10 cellular contexts compared by ENCODE assay signal in the genomic region with DNA sequence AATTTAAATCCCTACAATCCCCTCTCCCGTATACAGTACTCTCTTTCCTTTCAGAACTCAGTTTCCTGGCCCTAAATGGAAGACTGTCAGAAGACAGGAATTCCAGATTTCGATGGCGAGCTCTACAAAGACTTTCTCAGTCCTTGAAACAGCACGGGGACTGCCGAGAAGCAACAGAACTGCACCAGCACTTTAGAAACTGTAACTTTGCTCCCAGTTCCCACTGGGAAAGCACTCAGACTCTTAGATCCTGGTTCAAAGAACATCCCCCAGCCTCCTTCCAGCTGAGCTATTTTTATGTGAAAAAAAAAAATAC. TPM values are rescaled to one million over a fixed set of nuclear protein-coding genes. Genes with fewer than 3 reads are reported as not detected.
DNase-seq lines count a peak whose midpoint lies in the region; ATAC-seq, FAIRE-seq and TF ChIP-seq lines count a peak whose summit lies in the region.
"Had no signal": no experiment of that assay in that cellular context is flagged by ENCODE, and none has a peak within 500 bp of the region (broad histone marks: within the 10 kb centered on the region; RNA-seq: fewer than 3 reads in every experiment).

No MANE protein-coding gene starts in this region.

- H3K9me3 Mint-ChIP-seq in activated CD4-positive, alpha-beta T cell treated with anti-CD3 and anti-CD28 coated beads, Interleukin-2, amount 10 ng/mL, durations not matched to agents 7 days and 5 days: no peaks in the 10 kb centered on the region

- peaks cover 9% of the 10 kb centered on the region for H3K36me3 ChIP-seq in bronchial epithelial cell (ENCODE audit: control insufficient read depth, insufficient read depth, low read length)
- no peaks in the 10 kb centered on the region for H3K36me3 ChIP-seq in lung (ENCODE audit: control insufficient read depth in 2 of 2, insufficient read depth in 2 of 2, low read length in 2 of 2)
- H3K36me3 ChIP-seq in thyroid gland: no peaks in the 10 kb centered on the region

- no peak for DNase-seq in activated CD4-positive, alpha-beta T cell treated with anti-CD3 and anti-CD28 coated beads, Interleukin-2, amount 10 ng/mL, durations not matched to agents 7 days and 5 days
- no peak for DNase-seq in activated CD4-positive, alpha-beta T cell treated with anti-CD3 and anti-CD28 coated beads, Interleukin-2, amount 50 U/mL, for 1 hour
- DNase-seq in bronchial epithelial cell (ENCODE audit: low read depth) (no peak), lung (ENCODE audit: low spot score) (no peak), thyroid gland (no peak), AG08396 (ENCODE audit: low spot score) (no peak), SK-N-DZ (ENCODE audit: low spot score) (no peak)
- DNase-seq: Karpas-422 had no signal

- intact Hi-C loops in thyroid gland (cut with DNase I): loop anchor here (2.0 kb wide), 1 partner anchor 35 kb away; no protein-coding TSS in a partner anchor

- H3K27me3 ChIP-seq in bronchial epithelial cell (ENCODE audit: control insufficient read depth, insufficient read depth, low read length) (no peaks in the 10 kb centered on the region), lung (ENCODE audit: control insufficient read depth, insufficient read depth) (no peaks in the 10 kb centered on the region), thyroid gland (no peaks in the 10 kb centered on the region)

- H3K4me3 ChIP-seq in bronchial epithelial cell (ENCODE audit: low read depth, low read length) (peak overlapping the region; percentile 90), lung (peak overlapping the region; percentile 75), thyroid gland (replicated peaks in 1 of 3) (peak overlapping the region in 1 of 3 donors; percentile 99)

- peaks cover 13 to 38% of the 10 kb centered on the region in 2 donors for H3K4me1 ChIP-seq in lung (ENCODE audit: control insufficient read depth in 2 of 2, insufficient read depth in 2 of 2, low read length in 2 of 2)
- H3K4me1 ChIP-seq in thyroid gland: peaks cover 50 to 64% of the 10 kb centered on the region in 2 donors

- no peak for FAIRE-seq in bronchial epithelial cell (lab: Jason Lieb, UNC)

- CTCF ChIA-PET in activated CD4-positive, alpha-beta T cell treated with anti-CD3 and anti-CD28 coated beads, Interleukin-2, amount 10 ng/mL, durations not matched to agents 7 days and 5 days (lab: Charles Lee): interaction anchor here (1.2 to 26.1 kb wide), 7 partner anchors 10 to 76 kb away, joined by 3 to 546 read pairs (median 16); a partner anchor contains a TSS

- 39 to 65% methylated on average over 5 of the region's 5 CpGs for WGBS in lung, 2 donors
- WGBS in thyroid gland, 2 donors: 9 to 15% methylated on average over 5 of the region's 5 CpGs

- no peak for TF ChIP-seq CTCF in bronchial epithelial cell (IDR thresholded peaks at IDR 0.05; ENCODE audit: insufficient read depth, low read length, severe bottlenecking)
- no peak for TF ChIP-seq CTCF in lung (IDR thresholded peaks at IDR 0.05; ENCODE audit: control extremely low read depth, extremely low read depth)
- TF ChIP-seq CTCF in thyroid gland (IDR thresholded peaks at IDR 0.05): no peak

- POLR2A ChIA-PET in activated CD4-positive, alpha-beta T cell treated with anti-CD3 and anti-CD28 coated beads, Interleukin-2, amount 10 ng/mL, durations not matched to agents 7 days and 5 days (lab: Charles Lee): interaction anchor here (3.5 kb wide), 1 partner anchor 28 kb away, joined by 24 read pairs; a partner anchor contains a TSS

- no peaks in the 10 kb centered on the region for H3K9me3 ChIP-seq in lung (ENCODE audit: control insufficient read depth in 2 of 2, insufficient read depth in 1 of 2, low read length in 1 of 2)
- H3K9me3 ChIP-seq in thyroid gland: no peaks in the 10 kb centered on the region

- ATAC-seq in lung (ENCODE audit: insufficient read depth, low FRiP score) (no peak), HG02759 (IDR thresholded peaks at IDR 0.05; ENCODE audit: unreplicated experiment) (no peak)
- ATAC-seq: activated CD4-positive, CD25-positive, alpha-beta regulatory T cell treated with anti-CD3 and anti-CD28 coated beads, Interleukin-2, amount 50 U/mL, for 24 hours had no signal

- peak overlapping the region; percentile 88 for H3K4me3 Mint-ChIP-seq in activated CD4-positive, alpha-beta T cell treated with anti-CD3 and anti-CD28 coated beads, Interleukin-2, amount 10 ng/mL, durations not matched to agents 7 days and 5 days

- no peaks in the 10 kb centered on the region for H3K27me3 Mint-ChIP-seq in activated CD4-positive, alpha-beta T cell treated with anti-CD3 and anti-CD28 coated beads, Interleukin-2, amount 10 ng/mL, durations not matched to agents 7 days and 5 days

- peaks cover 53% of the 10 kb centered on the region for H3K4me1 Mint-ChIP-seq in activated CD4-positive, alpha-beta T cell treated with anti-CD3 and anti-CD28 coated beads, Interleukin-2, amount 10 ng/mL, durations not matched to agents 7 days and 5 days

- H3K27ac ChIP-seq in lung (ENCODE audit: low read depth in 1 of 2, low read length in 1 of 2): peak overlapping the region; percentile 13 to 87
- H3K27ac ChIP-seq in thyroid gland: peak overlapping the region; percentile 85 to 97 (median 96)

- TF ChIP-seq POLR2A in thyroid gland (IDR thresholded peaks at IDR 0.05): no peak

- peaks cover 49% of the 10 kb centered on the region for H3K36me3 Mint-ChIP-seq in activated CD4-positive, alpha-beta T cell treated with anti-CD3 and anti-CD28 coated beads, Interleukin-2, amount 10 ng/mL, durations not matched to agents 7 days and 5 days (ENCODE audit: low read depth)

- peak overlapping the region; percentile 83 for H3K27ac Mint-ChIP-seq in activated CD4-positive, alpha-beta T cell treated with anti-CD3 and anti-CD28 coated beads, Interleukin-2, amount 10 ng/mL, durations not matched to agents 7 days and 5 days

RNA-seq across cellular contexts. Expression of a gene that starts 1.8 kb away (rescaled TPM):
- 100 to 1,000 TPM; 201 to 236 TPM for total RNA-seq in activated CD4-positive, alpha-beta T cell treated with anti-CD3 and anti-CD28 coated beads, Interleukin-2, amount 10 ng/mL, durations not matched to agents 7 days and 5 days
- total RNA-seq in bronchial epithelial cell: 28.0 and 29.5 TPM in 2 replicates
- 100 to 1,000 TPM in 1 of 2 donors, 10 to 100 TPM in 1; 81.1 to 117 TPM for total RNA-seq in lung
- 10 to 100 TPM; 81.3 to 100.0 TPM for polyA plus RNA-seq in lung
- 10 to 100 TPM; 61.7 to 95.5 (median 82.7) TPM for total RNA-seq in thyroid gland
- 13.0 and 14.1 TPM in 2 replicates for polyA plus RNA-seq in SK-N-DZ (2014; cell fraction: cytosol; rRNA removed)
- polyA plus RNA-seq in SK-N-DZ (2014; cell fraction: nucleus; rRNA removed): 8.8 and 15.5 TPM in 2 replicates

RNA-seq across cellular contexts. Expression of a gene that starts 28.0 kb away (rescaled TPM):
- 1,000 to 10,000 TPM; 1,162 to 3,350 TPM for total RNA-seq in activated CD4-positive, alpha-beta T cell treated with anti-CD3 and anti-CD28 coated beads, Interleukin-2, amount 10 ng/mL, durations not matched to agents 7 days and 5 days
- total RNA-seq in bronchial epithelial cell (under 0.01 and 383 TPM in 2 replicates), lung (over 10,000 TPM in 1 of 2 donors, under 1 TPM in 1; under 0.01 to 10,045 TPM), thyroid gland (under 1 TPM; under 0.01 TPM)
- not detected for polyA plus RNA-seq in lung
- polyA plus RNA-seq in SK-N-DZ (2014; cell fraction: cytosol; rRNA removed): not detected in 2 replicates
- polyA plus RNA-seq in SK-N-DZ (2014; cell fraction: nucleus; rRNA removed): not detected in 2 replicates

RNA-seq across cellular contexts. Expression of a gene that starts 29.4 kb away (rescaled TPM):
- total RNA-seq in activated CD4-positive, alpha-beta T cell treated with anti-CD3 and anti-CD28 coated beads, Interleukin-2, amount 10 ng/mL, durations not matched to agents 7 days and 5 days: 1,000 to 10,000 TPM in 1 of 2 experiments, 100 to 1,000 TPM in 1; 672 to 1,846 TPM
- total RNA-seq in bronchial epithelial cell: under 0.01 and 564 TPM in 2 replicates
- total RNA-seq in lung: 1,000 to 10,000 TPM in 1 of 2 donors, under 1 TPM in 1; under 0.01 to 2,200 TPM
- polyA plus RNA-seq in lung: not detected
- total RNA-seq in thyroid gland: under 1 TPM; under 0.01 TPM
- not detected in 2 replicates for polyA plus RNA-seq in SK-N-DZ (2014; cell fraction: cytosol; rRNA removed)
- not detected in 2 replicates for polyA plus RNA-seq in SK-N-DZ (2014; cell fraction: nucleus; rRNA removed)

RNA-seq across cellular contexts. Expression of a gene that starts 38.4 kb away (rescaled TPM):
- total RNA-seq in activated CD4-positive, alpha-beta T cell treated with anti-CD3 and anti-CD28 coated beads, Interleukin-2, amount 10 ng/mL, durations not matched to agents 7 days and 5 days: 1 to 10 TPM in 1 of 2 experiments, under 1 TPM in 1; 0.94 to 1.8 TPM
- total RNA-seq in bronchial epithelial cell (0.79 and 1.3 TPM in 2 replicates), lung (1 to 10 TPM; 1.2 to 5.9 TPM), thyroid gland (1 to 10 TPM in 3 of 4 donors, not detected in 1; 3.1 to 6.5 (median 3.8) TPM)
- 1 to 10 TPM in 1 of 2 donors, under 1 TPM in 1; 0.95 to 2.2 TPM for polyA plus RNA-seq in lung
- 3.7 and 4.6 TPM in 2 replicates for polyA plus RNA-seq in SK-N-DZ (2014; cell fraction: cytosol; rRNA removed)
- 0.33 and 2.4 TPM in 2 replicates for polyA plus RNA-seq in SK-N-DZ (2014; cell fraction: nucleus; rRNA removed)
